2 cellular contexts compared by ENCODE assay signal in genomic region chr5:58231041-58231440, GRCh38.
TF ChIP-seq lines count a peak whose summit lies in the region.

No MANE protein-coding gene starts in this region.

TF ChIP-seq in SK-N-SH, 30 proteins besides CTCF, POLR2A, EP300 and RAD21:
- TF ChIP-seq RCOR1 (IDR thresholded peaks at IDR 0.05; ENCODE audit: low read length) (no peak), FOXM1 (IDR thresholded peaks at IDR 0.05; ENCODE audit: low read depth) (no peak), MXI1 (IDR thresholded peaks at IDR 0.05; ENCODE audit: low read depth, low read length) (no peak), YY1 (IDR thresholded peaks at IDR 0.05; ENCODE audit: low read depth) (no peak), EZH2phosphoT487 (IDR thresholded peaks at IDR 0.05; ENCODE audit: borderline replicate concordance, low read depth) (no peak), SIN3A (IDR thresholded peaks at IDR 0.05; ENCODE audit: borderline replicate concordance, low read depth, low read length) (no peak), ZBTB33 (IDR thresholded peaks at IDR 0.05; ENCODE audit: borderline replicate concordance, low read depth) (no peak), REST (IDR thresholded peaks at IDR 0.05; ENCODE audit: low read depth, low read length) (no peak), POLR2AphosphoS5 (IDR thresholded peaks at IDR 0.05; ENCODE audit: low read depth, low read length) (no peak), PBX3 (IDR thresholded peaks at IDR 0.05) (no peak), ELF1 (IDR thresholded peaks at IDR 0.05) (no peak), NRF1 (IDR thresholded peaks at IDR 0.05; ENCODE audit: low read depth, low read length) (no peak), SMC3 (IDR thresholded peaks at IDR 0.05; ENCODE audit: low read depth, low read length) (no peak), MAX (IDR thresholded peaks at IDR 0.05; ENCODE audit: low read depth) (no peak), RXRA (IDR thresholded peaks at IDR 0.05; ENCODE audit: borderline replicate concordance, low read depth) (no peak), NFIC (IDR thresholded peaks at IDR 0.05; ENCODE audit: borderline replicate concordance) (no peak)

TF ChIP-seq in SK-N-SH treated with all-trans-retinoic acid at 6 μM for 48 hours, 23 proteins besides CTCF, POLR2A, EP300 and RAD21:
- TF ChIP-seq TSHZ2 (CRISPR knock-in tag; IDR thresholded peaks at IDR 0.05) (no peak), ARNTL (CRISPR knock-in tag; IDR thresholded peaks at IDR 0.05; ENCODE audit: borderline replicate concordance, low read depth) (no peak), PPARA (CRISPR knock-in tag; IDR thresholded peaks at IDR 0.05; ENCODE audit: borderline replicate concordance) (no peak), POU6F1 (CRISPR knock-in tag; IDR thresholded peaks at IDR 0.05; ENCODE audit: borderline replicate concordance, low read depth) (no peak), ISL1 (CRISPR knock-in tag; IDR thresholded peaks at IDR 0.05) (no peak)
